8 cellular contexts compared by ENCODE assay signal in genomic region chr10:61719475-61719874, GRCh38. TPM values are rescaled to one million over a fixed set of nuclear protein-coding genes. Genes with fewer than 3 reads are reported as not detected.
"Had no signal": no experiment of that assay in that cellular context is flagged by ENCODE, and none has a peak within 500 bp of the region (broad histone marks: within the 10 kb centered on the region; RNA-seq: fewer than 3 reads in every experiment).

No MANE protein-coding gene starts in this region.

RNA-seq across cellular contexts. Expression of gene CABCOCO1, which starts 56.7 kb away (rescaled TPM):
- total RNA-seq: OCI-LY7, PC-3, PC-9, Peyer's patch, Right ventricle myocardium superior, RPMI7951, SJCRH30, T-cell had no signal
